In genomic region chr11:103633037-103633788, GRCh38 we compare ENCODE assay signal across 16 cellular contexts.
DNase-seq lines count a peak whose midpoint lies in the region; ATAC-seq and TF ChIP-seq lines count a peak whose summit lies in the region.
"Had no signal": no experiment of that assay in that cellular context is flagged by ENCODE, and none has a peak within 500 bp of the region (broad histone marks: within the 10 kb centered on the region; RNA-seq: fewer than 3 reads in every experiment).

No MANE protein-coding gene starts in this region.

- H3K4me3 ChIP-seq in GM23248 (no peak overlapping the region), SJSA1 (no peak overlapping the region), foreskin fibroblast (ENCODE audit: low read depth in 1 of 2, low read length in 2 of 2) (no peak overlapping the region)
- H3K4me3 ChIP-seq: cardiac muscle cell, left lung, transverse colon had no signal

- peak overlapping the region; percentile 16 for H3K4me2 ChIP-seq in GM23248 (ENCODE audit: unreplicated experiment)

- H4K20me1 ChIP-seq in GM23248 (ENCODE audit: insufficient read depth), result no peaks in the 10 kb centered on the region

- ATAC-seq in GM21723 (IDR thresholded peaks at IDR 0.05; ENCODE audit: unreplicated experiment), result no peak
- ATAC-seq in HG03045 (IDR thresholded peaks at IDR 0.05; ENCODE audit: unreplicated experiment), result no peak
- ATAC-seq: left lung had no signal

- 0 out of 2 replicates have a peak overlapping the region, but pooled peaks have one; percentile 6 for H2AFZ ChIP-seq in GM23248

- no peaks in the 10 kb centered on the region for H3K9me2 ChIP-seq in GM23248 (ENCODE audit: insufficient read depth)

- no peaks in the 10 kb centered on the region for H3K36me3 ChIP-seq in GM23248 (ENCODE audit: low read depth)
- H3K36me3 ChIP-seq in SJSA1, result no peaks in the 10 kb centered on the region
- H3K36me3 ChIP-seq: cardiac muscle cell, left lung, transverse colon had no signal

- WGBS in GM23248 (ENCODE audit: low coverage in 1 of 2, low lambda C conversion rate in 2 of 2, missing lambda C conversion rate in 2 of 2), 2 experiments, result 96 to 97% methylated on average over 1 of the region's 1 CpG

- no peaks in the 10 kb centered on the region for H3K27me3 ChIP-seq in GM23248 (replicated peaks; ENCODE audit: insufficient read depth)
- no peaks in the 10 kb centered on the region for H3K27me3 ChIP-seq in SJSA1 (replicated peaks)
- H3K27me3 ChIP-seq: cardiac muscle cell, left lung, transverse colon had no signal

- H3F3A ChIP-seq in GM23248 (ENCODE audit: insufficient read depth), result peaks cover 36% of the 10 kb centered on the region

- H3K9me3 ChIP-seq in GM23248 (ENCODE audit: low read depth) (no peaks in the 10 kb centered on the region), SJSA1 (replicated peaks) (no peaks in the 10 kb centered on the region)
- H3K9me3 ChIP-seq: left lung, transverse colon had no signal

- peak; percentile 56 for DNase-seq in GM23248
- DNase-seq in SJSA1 (ENCODE audit: low read depth in 1 of 2, low spot score in 2 of 2), result peak in 1 of 2 experiments; percentile 60
- peak; percentile 61 to 68 for DNase-seq in foreskin fibroblast
- peak; percentile 58 for DNase-seq in pulmonary artery endothelial cell (ENCODE audit: low read depth, low spot score)
- DNase-seq in NCI-H2227 treated with DMSO at 0.1 percent for 48 hours (lab: John Stamatoyannopoulos, UW), result no peak
- DNase-seq: activated CD4-positive, alpha-beta T cell treated with anti-CD3 and anti-CD28 coated beads, Interleukin-2, amount 50 U/mL, for 1 hour; activated effector memory CD4-positive, alpha-beta T cell treated with Interleukin-2 at 50 U/mL for 16 hours; DMS 273 treated with DMSO at 0.1 percent for 48 hours; left lung; NCI-H2107; occipital lobe; OCI-M1; transverse colon had no signal

- no peak overlapping the region for H3K9ac ChIP-seq in GM23248

- H3K4me1 ChIP-seq in GM23248 (ENCODE audit: insufficient read depth) (peaks cover 40% of the 10 kb centered on the region), SJSA1 (replicated peaks) (peaks cover 24% of the 10 kb centered on the region)
- H3K4me1 ChIP-seq: left lung, transverse colon had no signal

- no peaks in the 10 kb centered on the region for H3K79me2 ChIP-seq in GM23248 (ENCODE audit: insufficient read depth)

- no peak for TF ChIP-seq CTCF in foreskin fibroblast (IDR thresholded peaks at IDR 0.05; ENCODE audit: low read depth, low read length)

- in situ Hi-C loops in GM23248 (cut with MboI), result no loop called here

- H3K27ac ChIP-seq in GM23248 (peak overlapping the region; percentile 53), SJSA1 (peak overlapping the region; percentile 79)
- H3K27ac ChIP-seq: cardiac muscle cell, left lung, transverse colon had no signal
